ENCODE assay signal across 19 cellular contexts in genomic region chr3:148389916-148390315, GRCh38.
"Had no signal": no experiment of that assay in that cellular context is flagged by ENCODE, and none has a peak within 500 bp of the region (broad histone marks: within the 10 kb centered on the region; RNA-seq: fewer than 3 reads in every experiment).

No MANE protein-coding gene starts in this region.

- H3K27me3 ChIP-seq: colonic mucosa, heart left ventricle, ovary, right lobe of liver had no signal

- H3K4me3 ChIP-seq: colonic mucosa, heart left ventricle, lower lobe of right lung, ovary, right lobe of liver had no signal

- H3K4me1 ChIP-seq: colonic mucosa, heart left ventricle, lower lobe of right lung, right lobe of liver had no signal

- DNase-seq: activated CD4-positive, alpha-beta T cell treated with anti-CD3 and anti-CD28 coated beads, Interleukin-2, amount 50 U/mL, for 1 hour; activated CD8-positive, alpha-beta memory T cell treated with anti-CD3 and anti-CD28 coated beads for 24 hours; activated naive CD4-positive, alpha-beta T cell treated with Interleukin-2 at 50 U/mL for 16 hours; aorta; caudate nucleus; colonic mucosa; heart left ventricle; left colon; lower lobe of right lung; ovary; right lobe of liver; T-cell; T-helper 9 cell had no signal

- H3K36me3 ChIP-seq: colonic mucosa, heart left ventricle, lower lobe of right lung, ovary, right lobe of liver had no signal

- H3K9me3 ChIP-seq: colonic mucosa, heart left ventricle, lower lobe of right lung, ovary, right lobe of liver had no signal

- H3K4me3 Mint-ChIP-seq: activated T-helper 1 cell treated with anti-CD3 and anti-CD28 coated beads, Interleukin-12 subunit alpha, Interleukin-12 subunit beta, Interleukin-2, Interleukin-4 antibody, amounts not matched to agents 30 ng/mL and 10 ng/mL and 1 ng/mL, durations not matched to agents 14 hours and 24 hours and 36 hours; mesothelial cell of epicardium; stimulated activated naive CD8-positive, alpha-beta T cell treated with anti-CD3 and anti-CD28 coated beads, Interleukin-15, Interleukin-2, amounts not matched to agents 100 ng/mL and 50 ng/mL, for 24 hours; T-cell; type B pancreatic cell had no signal

- H3K27ac Mint-ChIP-seq: activated T-helper 1 cell treated with anti-CD3 and anti-CD28 coated beads, Interleukin-12 subunit alpha, Interleukin-12 subunit beta, Interleukin-2, Interleukin-4 antibody, amounts not matched to agents 30 ng/mL and 10 ng/mL and 1 ng/mL, durations not matched to agents 14 hours and 24 hours and 36 hours; mesothelial cell of epicardium; stimulated activated naive CD8-positive, alpha-beta T cell treated with anti-CD3 and anti-CD28 coated beads, Interleukin-15, Interleukin-2, amounts not matched to agents 100 ng/mL and 50 ng/mL, for 24 hours; T-cell; type B pancreatic cell had no signal

- H3K36me3 Mint-ChIP-seq: mesothelial cell of epicardium, T-cell, type B pancreatic cell had no signal

- H3K27me3 Mint-ChIP-seq: stimulated activated naive CD8-positive, alpha-beta T cell treated with anti-CD3 and anti-CD28 coated beads, Interleukin-15, Interleukin-2, amounts not matched to agents 100 ng/mL and 50 ng/mL, for 24 hours; T-cell; type B pancreatic cell had no signal

- H3K27ac ChIP-seq: colonic mucosa, heart left ventricle, lower lobe of right lung, ovary, right lobe of liver had no signal

- H3K9me3 Mint-ChIP-seq: activated T-helper 1 cell treated with anti-CD3 and anti-CD28 coated beads, Interleukin-12 subunit alpha, Interleukin-12 subunit beta, Interleukin-2, Interleukin-4 antibody, amounts not matched to agents 30 ng/mL and 10 ng/mL and 1 ng/mL, durations not matched to agents 14 hours and 24 hours and 36 hours; type B pancreatic cell had no signal

- H3K4me1 Mint-ChIP-seq: mesothelial cell of epicardium, T-cell had no signal

- ATAC-seq: activated CD4-positive, CD25-positive, alpha-beta regulatory T cell treated with anti-CD3 and anti-CD28 coated beads, Interleukin-2, amount 50 U/mL, for 24 hours; esophagus mucosa; heart left ventricle; left colon; lower lobe of right lung; right lobe of liver; T-cell had no signal
